8 cellular contexts compared by ENCODE assay signal in genomic region chr3:53846134-53846850, GRCh38. TPM values are rescaled to one million over a fixed set of nuclear protein-coding genes. Genes with fewer than 3 reads are reported as not detected.
DNase-seq lines count a peak whose midpoint lies in the region; ATAC-seq and TF ChIP-seq lines count a peak whose summit lies in the region.

TSS of gene CHDH (minus strand) at chr3:53846419. CDS start at chr3:53824008, 22,411 bp downstream.
TSS of gene IL17RB (plus strand) at chr3:53846568. CDS start at chr3:53846589, 21 bp downstream.

- peak; percentile 12 to 19 for DNase-seq in stimulated activated CD4-positive, alpha-beta T cell treated with anti-CD3 and anti-CD28 coated beads, Interleukin-4, amount 100 ng/mL, for 48 hours (ENCODE audit: low read depth in 2 of 2)
- DNase-seq in stimulated activated CD4-positive, alpha-beta T cell treated with anti-CD3 and anti-CD28 coated beads, Interleukin-12 subunit alpha, Interleukin-12 subunit beta, amount 100 ng/mL, for 4 hours: no peak
- DNase-seq in NCI-H526 treated with DMSO at 0.1 percent for 48 hours (lab: John Stamatoyannopoulos, UW) (peak; percentile 72), cardiac fibroblast (ENCODE audit: low read depth in 2 of 2) (no peak), kidney epithelial cell (ENCODE audit: low read depth) (no peak), NCI-H1092 treated with DMSO at 0.1 percent for 48 hours (lab: John Stamatoyannopoulos, UW) (no peak)
- no peak for DNase-seq in stimulated activated effector memory CD8-positive, alpha-beta T cell treated with anti-CD3 and anti-CD28 coated beads, Interleukin-12 subunit alpha, Interleukin-12 subunit beta, amount 100 ng/mL, for 72 hours (ENCODE audit: low spot score in 2 of 2)

- peak; percentile 38 for ATAC-seq in HG02763 (IDR thresholded peaks at IDR 0.05; ENCODE audit: unreplicated experiment)
- peak; percentile 53 for ATAC-seq in stimulated activated effector memory CD8-positive, alpha-beta T cell treated with anti-CD3 and anti-CD28 coated beads, Interleukin-12 subunit alpha, Interleukin-12 subunit beta, amount 100 ng/mL, for 72 hours

- peaks cover 6% of the 10 kb centered on the region for H3K4me1 Mint-ChIP-seq in stimulated activated effector memory CD8-positive, alpha-beta T cell treated with anti-CD3 and anti-CD28 coated beads, Interleukin-12 subunit alpha, Interleukin-12 subunit beta, amount 100 ng/mL, for 72 hours

- no peak within 1 kb of the TSS for H3K27ac Mint-ChIP-seq in stimulated activated effector memory CD8-positive, alpha-beta T cell treated with anti-CD3 and anti-CD28 coated beads, Interleukin-12 subunit alpha, Interleukin-12 subunit beta, amount 100 ng/mL, for 72 hours

- peak within 1 kb of the TSS; percentile 56 for H3K4me3 Mint-ChIP-seq in stimulated activated effector memory CD8-positive, alpha-beta T cell treated with anti-CD3 and anti-CD28 coated beads, Interleukin-12 subunit alpha, Interleukin-12 subunit beta, amount 100 ng/mL, for 72 hours

- TF ChIP-seq CTCF in cardiac fibroblast (IDR thresholded peaks at IDR 0.05; ENCODE audit: low read depth, low read length): no peak
- TF ChIP-seq CTCF in kidney epithelial cell (IDR thresholded peaks at IDR 0.05; ENCODE audit: insufficient read depth, low read length, poor library complexity, severe bottlenecking): no peak

- no peaks in the 10 kb centered on the region for H3K9me3 Mint-ChIP-seq in stimulated activated effector memory CD8-positive, alpha-beta T cell treated with anti-CD3 and anti-CD28 coated beads, Interleukin-12 subunit alpha, Interleukin-12 subunit beta, amount 100 ng/mL, for 72 hours

- peak within 1 kb of the TSS; percentile 45 to 51 for H3K4me3 ChIP-seq in cardiac fibroblast (replicated peaks in 1 of 2; ENCODE audit: low read depth in 2 of 2, low read length in 2 of 2)
- peak within 1 kb of the TSS; percentile 52 for H3K4me3 ChIP-seq in kidney epithelial cell (ENCODE audit: low read depth, low read length)

- H3K27me3 ChIP-seq in kidney epithelial cell (ENCODE audit: control insufficient read depth, insufficient read depth, low read length): peaks cover 5% of the 10 kb centered on the region

- H3K36me3 ChIP-seq in kidney epithelial cell (ENCODE audit: control insufficient read depth, insufficient read depth, low read length): no peaks in the 10 kb centered on the region

- H3K36me3 Mint-ChIP-seq in stimulated activated effector memory CD8-positive, alpha-beta T cell treated with anti-CD3 and anti-CD28 coated beads, Interleukin-12 subunit alpha, Interleukin-12 subunit beta, amount 100 ng/mL, for 72 hours: no peaks in the 10 kb centered on the region

RNA-seq across cellular contexts. Expression of gene CHDH, which starts in this region (rescaled TPM):
- total RNA-seq in kidney epithelial cell: 2.5 and 3.3 TPM in 2 replicates

RNA-seq across cellular contexts. Expression of gene IL17RB, which starts in this region (rescaled TPM):
- total RNA-seq in kidney epithelial cell: 0.04 and 0.27 TPM in 2 replicates

Comparison
In these comparisons a context has a peak if more than half of its experiments do, and no peak if none do; other contexts are left out.
1. DNase-seq: peak in stimulated activated CD4-positive, alpha-beta T cell treated with anti-CD3 and anti-CD28 coated beads, Interleukin-4, amount 100 ng/mL, for 48 hours (2 of 2) and NCI-H526 treated with DMSO at 0.1 percent for 48 hours (single experiment); none in stimulated activated CD4-positive, alpha-beta T cell treated with anti-CD3 and anti-CD28 coated beads, Interleukin-12 subunit alpha, Interleukin-12 subunit beta, amount 100 ng/mL, for 4 hours (single experiment), cardiac fibroblast (0 of 2), kidney epithelial cell (single experiment), stimulated activated effector memory CD8-positive, alpha-beta T cell treated with anti-CD3 and anti-CD28 coated beads, Interleukin-12 subunit alpha, Interleukin-12 subunit beta, amount 100 ng/mL, for 72 hours (0 of 2) and NCI-H1092 treated with DMSO at 0.1 percent for 48 hours (single experiment).